Comparison of ENCODE assay signal across 22 cellular contexts in genomic region chr10:72506474-72506873, GRCh38.
"Had no signal": no experiment of that assay in that cellular context is flagged by ENCODE, and none has a peak within 500 bp of the region (broad histone marks: within the 10 kb centered on the region; RNA-seq: fewer than 3 reads in every experiment).

No MANE protein-coding gene starts in this region.

- H3K9me3 ChIP-seq: SJSA1 had no signal

- FAIRE-seq: RCC 7860 had no signal

- H3K27ac ChIP-seq: KMS-11, SJSA1, SK-N-MC had no signal

- DNase-seq: IMR-90, Kasumi-1, MM.1S, NCI-H1092 treated with DMSO at 0.1 percent for 48 hours, NCI-H1436, NCI-H187, NCI-H2029, NCI-H2081 treated with DMSO at 0.1 percent for 48 hours, NCI-H2171, NCI-H226, NCI-H446, NCI-H510A, NCI-H524 treated with DMSO at 0.1 percent for 48 hours, NCI-H69, NCI-H774, Right ventricle myocardium superior, RPMI8226, SIG-M5 had no signal

- H3K4me3 ChIP-seq: SJSA1, SK-N-MC had no signal
